11 cellular contexts compared by ENCODE assay signal in genomic region chr7:139094596-139094995, GRCh38. TPM values are rescaled to one million over a fixed set of nuclear protein-coding genes. Genes with fewer than 3 reads are reported as not detected.
DNase-seq lines count a peak whose midpoint lies in the region; ATAC-seq, FAIRE-seq and TF ChIP-seq lines count a peak whose summit lies in the region.
"Had no signal": no experiment of that assay in that cellular context is flagged by ENCODE, and none has a peak within 500 bp of the region (broad histone marks: within the 10 kb centered on the region; RNA-seq: fewer than 3 reads in every experiment).

No MANE protein-coding gene starts in this region.

- H3K27me3 Mint-ChIP-seq in activated CD4-positive, alpha-beta memory T cell treated with anti-CD3 and anti-CD28 coated beads, Interleukin-2, amount 10 ng/mL, durations not matched to agents 7 days and 5 days = no peaks in the 10 kb centered on the region

- peak; percentile 19 to 67; a peak in 3 of 6 replicates for ATAC-seq in A549
- ATAC-seq in GM21717 (IDR thresholded peaks at IDR 0.05; ENCODE audit: unreplicated experiment) = peak; percentile 16
- ATAC-seq in left lung = peak; percentile 37
- no peak for ATAC-seq in HG02571 (IDR thresholded peaks at IDR 0.05; ENCODE audit: unreplicated experiment)
- no peak for ATAC-seq in GM21367 (IDR thresholded peaks at IDR 0.05; ENCODE audit: unreplicated experiment)
- no peak for ATAC-seq in GM21515 (IDR thresholded peaks at IDR 0.05; ENCODE audit: unreplicated experiment)
- ATAC-seq: HCT116 had no signal

- peak overlapping the region; percentile 78 for H3K4me3 Mint-ChIP-seq in activated CD4-positive, alpha-beta memory T cell treated with anti-CD3 and anti-CD28 coated beads, Interleukin-2, amount 10 ng/mL, durations not matched to agents 7 days and 5 days

- no peak for DNase-seq in A549 (ENCODE audit: low read depth in 1 of 2, low spot score in 1 of 2)
- no peak for DNase-seq in activated CD4-positive, alpha-beta memory T cell treated with anti-CD3 and anti-CD28 coated beads, Interleukin-2, amount 10 ng/mL, durations not matched to agents 7 days and 5 days
- DNase-seq in left lung = no peak
- DNase-seq in GM19239 (ENCODE audit: insufficient read length, low spot score) = no peak
- DNase-seq: cerebellar nuclear complex, nucleus accumbens had no signal

- peak overlapping the region; percentile 15; the same call in 1 of the 3 replicates for H3K4me2 ChIP-seq in A549

- no peak overlapping the region for H3K27ac ChIP-seq in A549
- peak overlapping the region; percentile 51 to 65 for H3K27ac ChIP-seq in left lung

- no peak for TF ChIP-seq EP300 in A549 (IDR thresholded peaks at IDR 0.05)

- POLR2A ChIA-PET in A549 (lab: Yijun Ruan, JAX) = interaction anchor here (0.7 kb wide), 1 partner anchor 25 kb away, joined by 3 read pairs; no protein-coding TSS in a partner anchor
- POLR2A ChIA-PET in activated CD4-positive, alpha-beta memory T cell treated with anti-CD3 and anti-CD28 coated beads, Interleukin-2, amount 10 ng/mL, durations not matched to agents 7 days and 5 days (lab: Charles Lee) = interaction anchor here (0.6 to 4.4 kb wide), 30 partner anchors 9 to 265 kb away, joined by 3 to 178 read pairs (median 10); partner anchors contain the start of genes LUC7L2, UBN2 and ZC3HAV1

- TF ChIP-seq POLR2A in A549 (IDR thresholded peaks at IDR 0.05; ENCODE audit: low read length) = no peak

- 62% methylated on average over 9 of the region's 9 CpGs for WGBS in A549 (ENCODE audit: missing lambda C conversion rate)

- H3K36me3 ChIP-seq in left lung = peaks cover 0 to 35% of the 10 kb centered on the region in 2 donors

- no peaks in the 10 kb centered on the region for H3K9me3 Mint-ChIP-seq in activated CD4-positive, alpha-beta memory T cell treated with anti-CD3 and anti-CD28 coated beads, Interleukin-2, amount 10 ng/mL, durations not matched to agents 7 days and 5 days

- CTCF ChIA-PET in A549 (lab: Yijun Ruan, JAX) = interaction anchor here (0.6 to 2.5 kb wide), 5 partner anchors 12 to 944 kb away, joined by 3 to 16 read pairs (median 4); no protein-coding TSS in a partner anchor
- CTCF ChIA-PET in activated CD4-positive, alpha-beta memory T cell treated with anti-CD3 and anti-CD28 coated beads, Interleukin-2, amount 10 ng/mL, durations not matched to agents 7 days and 5 days (lab: Charles Lee) = interaction anchor here (0.7 to 3.2 kb wide), 20 partner anchors 8 to 265 kb away, joined by 3 to 37 read pairs (median 5); partner anchors contain the start of gene LUC7L2

- H3K4me1 ChIP-seq in A549 (peaks cover 16% of the 10 kb centered on the region; the same call in 2 of the 3 replicates), left lung (peaks cover 0 to 80% of the 10 kb centered on the region in 2 donors)

- intact Hi-C loops in left lung (cut with DNase I) = no loop called here

- H3K27ac Mint-ChIP-seq in activated CD4-positive, alpha-beta memory T cell treated with anti-CD3 and anti-CD28 coated beads, Interleukin-2, amount 10 ng/mL, durations not matched to agents 7 days and 5 days = peak overlapping the region; percentile 92

- H3K4me3 ChIP-seq in A549 = no peak overlapping the region
- no peak overlapping the region for H3K4me3 ChIP-seq in left lung

- peaks cover 85% of the 10 kb centered on the region for H3K4me1 Mint-ChIP-seq in activated CD4-positive, alpha-beta memory T cell treated with anti-CD3 and anti-CD28 coated beads, Interleukin-2, amount 10 ng/mL, durations not matched to agents 7 days and 5 days

- peaks cover 84% of the 10 kb centered on the region for H3K36me3 Mint-ChIP-seq in activated CD4-positive, alpha-beta memory T cell treated with anti-CD3 and anti-CD28 coated beads, Interleukin-2, amount 10 ng/mL, durations not matched to agents 7 days and 5 days (ENCODE audit: low read depth)

- TF ChIP-seq RAD21 in A549 (conservative IDR thresholded peaks at IDR 0.05 in 1 of 2, IDR thresholded peaks at IDR 0.05 in 1 of 2) = no peak

- no peaks in the 10 kb centered on the region for H3K27me3 ChIP-seq in left lung

- no peak for TF ChIP-seq CTCF in A549 (IDR thresholded peaks at IDR 0.05)
- TF ChIP-seq CTCF in left lung (IDR thresholded peaks at IDR 0.05) = no peak

- H3K9me3 ChIP-seq in A549 (no peaks in the 10 kb centered on the region), left lung (no peaks in the 10 kb centered on the region)

- FAIRE-seq in A549 (lab: Jason Lieb, UNC) (no peak), GM19239 (lab: Jason Lieb, UNC) (no peak)

TF ChIP-seq in A549, 52 proteins besides CTCF, POLR2A, EP300 and RAD21:
- TF ChIP-seq EHF (CRISPR knock-in tag; IDR thresholded peaks at IDR 0.05) = no peak
- no peak for TF ChIP-seq RNF2 (IDR thresholded peaks at IDR 0.05; ENCODE audit: borderline replicate concordance, low read depth)

RNA-seq across cellular contexts. Expression of gene ZC3HAV1, which starts 14.9 kb away (rescaled TPM):
- polyA plus RNA-seq in A549 (2011; rRNA removed) (32.1 and 36.8 TPM in 2 replicates), A549 (2017; fragmentation: RNase III; extraction: RNeasy Plus Mini Kit Qiagen cat#74134 plus additional on column Dnase treatment) (22.2 to 22.7 TPM (median 22.6 TPM) in 3 replicates)
- 12.0 and 15.0 TPM in 2 replicates for polyA plus RNA-seq in A549 (2012; cell fraction: cytosol; rRNA removed)
- 13.8 and 15.4 TPM in 2 replicates for polyA plus RNA-seq in A549 (2012; cell fraction: nucleus; rRNA removed)
- polyA minus RNA-seq in A549 (2011; rRNA and poly(A)+ RNA removed) = 55.8 and 65.1 TPM in 2 replicates
- 100 to 1,000 TPM; 129 to 133 TPM for total RNA-seq in activated CD4-positive, alpha-beta memory T cell treated with anti-CD3 and anti-CD28 coated beads, Interleukin-2, amount 10 ng/mL, durations not matched to agents 7 days and 5 days
- 10 to 100 TPM; 35.5 to 45.5 TPM for total RNA-seq in left lung

RNA-seq across cellular contexts. Expression of gene ZC3HAV1L, which starts 58.8 kb away (rescaled TPM):
- 15.6 and 23.4 TPM in 2 replicates for polyA plus RNA-seq in A549 (2011; rRNA removed)
- polyA plus RNA-seq in A549 (2012; cell fraction: cytosol; rRNA removed) = 10.6 and 17.1 TPM in 2 replicates
- polyA plus RNA-seq in A549 (2012; cell fraction: nucleus; rRNA removed) = 10.0 and 12.1 TPM in 2 replicates
- 8.7 to 9.7 TPM (median 8.8 TPM) in 3 replicates for polyA plus RNA-seq in A549 (2017; fragmentation: RNase III; extraction: RNeasy Plus Mini Kit Qiagen cat#74134 plus additional on column Dnase treatment)
- 15.0 and 16.0 TPM in 2 replicates for polyA minus RNA-seq in A549 (2011; rRNA and poly(A)+ RNA removed)
- 10 to 100 TPM; 16.7 to 17.8 TPM for total RNA-seq in activated CD4-positive, alpha-beta memory T cell treated with anti-CD3 and anti-CD28 coated beads, Interleukin-2, amount 10 ng/mL, durations not matched to agents 7 days and 5 days
- total RNA-seq in left lung = 10 to 100 TPM in 1 of 2 donors, 1 to 10 TPM in 1; 8.4 to 12.4 TPM

Comparison
In these comparisons a context has a peak if more than half of its experiments do, and no peak if none do; other contexts are left out.
1. ATAC-seq: peak in A549 (2 of 2), GM21717 (single experiment) and left lung (single experiment); none in HG02571 (single experiment), GM21367 (single experiment) and GM21515 (single experiment).
2. H3K27ac ChIP-seq: peak in left lung (2 of 2); none in A549 (0 of 2).